ENCODE assay signal across 14 cellular contexts in the genomic region with DNA sequence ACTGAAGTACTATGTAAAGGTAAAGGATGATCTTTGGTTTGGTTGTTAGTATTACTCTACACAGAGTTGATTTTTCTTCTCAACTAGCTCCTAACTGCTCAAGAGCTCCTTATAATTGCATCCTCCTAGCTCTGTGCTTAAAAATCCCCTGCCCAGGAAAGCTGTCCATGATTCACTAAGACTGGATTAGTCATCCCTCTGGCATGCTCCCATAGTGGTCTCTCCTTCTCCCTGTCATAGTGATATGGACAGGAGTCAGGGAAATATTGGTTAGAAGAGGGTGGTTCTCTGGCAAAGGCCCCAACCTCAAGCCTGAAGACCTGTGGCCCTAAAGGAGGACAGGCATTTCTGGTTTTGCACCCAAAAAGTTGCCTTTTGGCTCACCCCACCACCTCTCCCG.
A peak's percentile ranks its signal among the peaks of the same experiment; 100 is the strongest.
DNase-seq lines count a peak whose midpoint lies in the region; ATAC-seq and TF ChIP-seq lines count a peak whose summit lies in the region.
"Had no signal": no experiment of that assay in that cellular context is flagged by ENCODE, and none has a peak within 500 bp of the region (broad histone marks: within the 10 kb centered on the region; RNA-seq: fewer than 3 reads in every experiment).

No MANE protein-coding gene starts in this region.

- H3K27ac ChIP-seq in foreskin keratinocyte, result no peak overlapping the region
- H3K27ac ChIP-seq: right atrium auricular region, thoracic aorta had no signal

- ATAC-seq in foreskin keratinocyte, result peak; percentile 98

- TF ChIP-seq CTCF in foreskin keratinocyte (conservative IDR thresholded peaks at IDR 0.05), result no peak

- no peaks in the 10 kb centered on the region for H3K27me3 ChIP-seq in foreskin keratinocyte
- H3K27me3 ChIP-seq: right atrium auricular region had no signal

- peaks cover 4% of the 10 kb centered on the region for H3K4me1 ChIP-seq in foreskin keratinocyte
- H3K4me1 ChIP-seq: right atrium auricular region had no signal

- DNase-seq in NCI-H82 (lab: John Stamatoyannopoulos, UW), result peak; percentile 4
- no peak for DNase-seq in NCI-H82 treated with DMSO at 0.1 percent for 48 hours (lab: John Stamatoyannopoulos, UW; ENCODE audit: unreplicated experiment)
- DNase-seq in T1000 (lab: John Stamatoyannopoulos, UW), result peak; percentile 82
- peak; percentile 72 to 89 for DNase-seq in foreskin keratinocyte
- DNase-seq in stromal cell of bone marrow (ENCODE audit: low read depth), result peak; percentile 80
- DNase-seq in activated T-cell treated with anti-CD3 and anti-CD28 coated beads, Interleukin-2, amount 50 U/mL, for 48 hours, result no peak
- DNase-seq in SHP77 treated with DMSO at 0.1 percent for 48 hours (lab: John Stamatoyannopoulos, UW), result no peak
- no peak for DNase-seq in NCI-H2171 treated with DMSO at 0.1 percent for 48 hours (lab: John Stamatoyannopoulos, UW)
- DNase-seq: GF-D8; NCI-H1436; NK-92 treated with Interleukin-12 subunit alpha and Interleukin-12 subunit beta, amount 100 ng/mL, for 24 hours; T-helper 2 cell had no signal

Comparison
In these comparisons a context has a peak if more than half of its experiments do, and no peak if none do; other contexts are left out.
1. DNase-seq: peak in NCI-H82 (single experiment), T1000 (single experiment), foreskin keratinocyte (2 of 2) and stromal cell of bone marrow (single experiment); none in NCI-H82 treated with DMSO at 0.1 percent for 48 hours (single experiment), activated T-cell treated with anti-CD3 and anti-CD28 coated beads, Interleukin-2, amount 50 U/mL, for 48 hours (0 of 2), SHP77 treated with DMSO at 0.1 percent for 48 hours (single experiment) and NCI-H2171 treated with DMSO at 0.1 percent for 48 hours (single experiment).